ENCODE assay signal across 19 cellular contexts in genomic region chr11:82176365-82176764, GRCh38.
"Had no signal": no experiment of that assay in that cellular context is flagged by ENCODE, and none has a peak within 500 bp of the region (broad histone marks: within the 10 kb centered on the region; RNA-seq: fewer than 3 reads in every experiment).

No MANE protein-coding gene starts in this region.

- H3K4me1 ChIP-seq: esophagus squamous epithelium, gastroesophageal sphincter, left ventricle myocardium inferior, sigmoid colon, uterus had no signal

- H3K27ac ChIP-seq: epithelial cell of prostate, esophagus squamous epithelium, gastroesophageal sphincter, left ventricle myocardium inferior, neutrophil, sigmoid colon, skin epidermis, uterus had no signal

- H3K27me3 ChIP-seq: esophagus squamous epithelium, gastroesophageal sphincter, neutrophil, sigmoid colon, uterus had no signal

- ATAC-seq: effector memory CD8-positive, alpha-beta T cell; gastroesophageal sphincter; naive thymus-derived CD8-positive, alpha-beta T cell had no signal

- H3K36me3 ChIP-seq: esophagus squamous epithelium, gastroesophageal sphincter, left ventricle myocardium inferior, neutrophil, sigmoid colon, uterus had no signal

- DNase-seq: effector memory CD8-positive, alpha-beta T cell; esophagus squamous epithelium; foreskin fibroblast; glutamatergic neuron; islet precursor cell; left ventricle myocardium inferior; mesenchymal stem cell; naive thymus-derived CD8-positive, alpha-beta T cell; posterior cingulate gyrus; sigmoid colon; stimulated activated CD4-positive, alpha-beta T cell treated with anti-CD3 and anti-CD28 coated beads, Interleukin-12 subunit alpha, Interleukin-12 subunit beta, amount 100 ng/mL, for 4 hours; stimulated activated naive CD4-positive, alpha-beta T cell treated with Interleukin-2 at 50 U/mL for 16 hours; trophoblast cell; uterus had no signal

- H3K4me3 ChIP-seq: esophagus squamous epithelium, gastroesophageal sphincter, left ventricle myocardium inferior, lung, sigmoid colon, skin epidermis, uterus had no signal

- H3K9me3 ChIP-seq: esophagus squamous epithelium, gastroesophageal sphincter, neutrophil, sigmoid colon, uterus had no signal
